Comparison of ENCODE assay signal across 8 cellular contexts in genomic region chr19:57850553-57851017, GRCh38. TPM values are rescaled to one million over a fixed set of nuclear protein-coding genes. Genes with fewer than 3 reads are reported as not detected.
DNase-seq lines count a peak whose midpoint lies in the region; ATAC-seq and TF ChIP-seq lines count a peak whose summit lies in the region.

No MANE protein-coding gene starts in this region.

- peaks cover 11% of the 10 kb centered on the region for H3K36me3 ChIP-seq in OCI-LY3 (replicated peaks; ENCODE audit: low read depth, low read length)

- ATAC-seq in HG02623 (IDR thresholded peaks at IDR 0.05; ENCODE audit: unreplicated experiment): no peak

- no peak overlapping the region for H2AFZ ChIP-seq in OCI-LY3 (ENCODE audit: low read depth, low read length)

- H3K4me1 ChIP-seq in OCI-LY3 (ENCODE audit: low read length): peaks cover 13% of the 10 kb centered on the region
- peaks cover 14% of the 10 kb centered on the region for H3K4me1 ChIP-seq in mononuclear cell (ENCODE audit: insufficient read depth, low read length)

- TF ChIP-seq CTCF in OCI-LY3 (IDR thresholded peaks at IDR 0.05; ENCODE audit: low read depth, low read length) (no peak), choroid plexus epithelial cell (conservative IDR thresholded peaks at IDR 0.05; ENCODE audit: low read depth, low read length) (no peak), GM10266 (IDR thresholded peaks at IDR 0.05; ENCODE audit: control insufficient read depth, insufficient read depth, low read depth, missing control alignments) (no peak)

- H4K20me1 ChIP-seq in OCI-LY3 (ENCODE audit: insufficient read depth, low read length): peaks cover 23% of the 10 kb centered on the region

- DNase-seq in SIG-M5 treated with dmso at 0.1 percent for 504 hours (lab: John Stamatoyannopoulos, UW; ENCODE audit: unreplicated experiment): peak; percentile 27
- no peak for DNase-seq in SIG-M5 (lab: John Stamatoyannopoulos, UW)
- DNase-seq in choroid plexus epithelial cell (ENCODE audit: low read depth): peak; percentile 54
- DNase-seq in GM10266 (ENCODE audit: extremely low spot score): no peak
- DNase-seq in nucleus accumbens (lab: John Stamatoyannopoulos, UW): no peak

- peak overlapping the region; percentile 75 for H3K27ac ChIP-seq in OCI-LY3 (ENCODE audit: low read length)

- H3K27me3 ChIP-seq in OCI-LY3 (ENCODE audit: low read depth, low read length) (no peaks in the 10 kb centered on the region), mononuclear cell (ENCODE audit: insufficient read depth, low read length) (no peaks in the 10 kb centered on the region)

- H3K9ac ChIP-seq in OCI-LY3 (ENCODE audit: low read length): peak overlapping the region; percentile 92

- peaks cover 65% of the 10 kb centered on the region for H3K79me2 ChIP-seq in OCI-LY3 (ENCODE audit: low read length)

- H3K4me2 ChIP-seq in OCI-LY3 (ENCODE audit: low read length): peak overlapping the region; percentile 89

- H3K9me3 ChIP-seq in OCI-LY3 (ENCODE audit: insufficient read depth, low read length): no peaks in the 10 kb centered on the region
- H3K9me3 ChIP-seq in mononuclear cell (ENCODE audit: low read depth, low read length): no peaks in the 10 kb centered on the region

- H3K4me3 ChIP-seq in OCI-LY3 (ENCODE audit: low read length): peak overlapping the region; percentile 91
- peak overlapping the region; percentile 76 for H3K4me3 ChIP-seq in choroid plexus epithelial cell (ENCODE audit: low read depth, low read length)
- H3K4me3 ChIP-seq in mononuclear cell (ENCODE audit: low read length): peak overlapping the region; percentile 81

RNA-seq across cellular contexts. Expression of gene ZNF587, which starts 0.9 kb away (rescaled TPM):
- total RNA-seq in mononuclear cell: 34.0 TPM

RNA-seq across cellular contexts. Expression of gene ZNF587B, which starts 20.5 kb away (rescaled TPM):
- total RNA-seq in mononuclear cell: 25.5 TPM

RNA-seq across cellular contexts. Expression of gene ZNF552, which starts 35.9 kb away (rescaled TPM):
- total RNA-seq in mononuclear cell: 13.3 TPM

RNA-seq across cellular contexts. Expression of gene ZNF814, which starts 38.3 kb away (rescaled TPM):
- total RNA-seq in mononuclear cell: 25.6 TPM

Comparison
In these comparisons a context has a peak if more than half of its experiments do, and no peak if none do; other contexts are left out.
1. DNase-seq: peak in SIG-M5 treated with dmso at 0.1 percent for 504 hours (single experiment) and choroid plexus epithelial cell (single experiment); none in SIG-M5 (single experiment), GM10266 (single experiment) and nucleus accumbens (0 of 56).
2. Peak in every context shown above with its lines, with median percentiles within 50 percentile points of each other: H3K4me3 ChIP-seq.